Comparison of ENCODE assay signal across 8 cellular contexts in genomic region chr7:81845628-81846259, GRCh38.
DNase-seq lines count a peak whose midpoint lies in the region; ATAC-seq and TF ChIP-seq lines count a peak whose summit lies in the region.

No MANE protein-coding gene starts in this region.

- H3K27me3 Mint-ChIP-seq in nephron progenitor cell (ENCODE audit: low read depth, poor library complexity): no peaks in the 10 kb centered on the region

- H3K36me3 Mint-ChIP-seq in nephron progenitor cell (ENCODE audit: low read depth): peaks cover 9% of the 10 kb centered on the region

- H3K9me3 Mint-ChIP-seq in nephron progenitor cell: peaks cover 15% of the 10 kb centered on the region

- peaks cover 25% of the 10 kb centered on the region for H3K4me1 Mint-ChIP-seq in nephron progenitor cell

- ATAC-seq in HG03159 (IDR thresholded peaks at IDR 0.05; ENCODE audit: unreplicated experiment): peak; percentile 93

- no peak overlapping the region for H3K4me3 Mint-ChIP-seq in nephron progenitor cell

- peak; percentile 31 to 92 (median 86) for DNase-seq in NCI-H1417 (lab: John Stamatoyannopoulos, UW)
- DNase-seq in NCI-H1417 treated with DMSO at 0.1 percent for 48 hours (lab: John Stamatoyannopoulos, UW): no peak
- DNase-seq in SIG-M5 treated with dmso at 0.1 percent for 504 hours (lab: John Stamatoyannopoulos, UW; ENCODE audit: unreplicated experiment): peak; percentile 78
- DNase-seq in nephron progenitor cell: peak; percentile 7
- DNase-seq in GM10266 (ENCODE audit: extremely low spot score): no peak
- no peak for DNase-seq in ureter (ENCODE audit: low spot score)
- DNase-seq in cerebellar cortex (ENCODE audit: low spot score): no peak

- peak overlapping the region; percentile 89 for H3K27ac Mint-ChIP-seq in nephron progenitor cell

- TF ChIP-seq CTCF in nephron progenitor cell (IDR thresholded peaks at IDR 0.05): no peak
- no peak for TF ChIP-seq CTCF in GM10266 (IDR thresholded peaks at IDR 0.05; ENCODE audit: control insufficient read depth, insufficient read depth, low read depth, missing control alignments)

Comparison
In these comparisons a context has a peak if more than half of its experiments do, and no peak if none do; other contexts are left out.
1. DNase-seq: peak in NCI-H1417 (3 of 3), SIG-M5 treated with dmso at 0.1 percent for 504 hours (single experiment) and nephron progenitor cell (single experiment); none in NCI-H1417 treated with DMSO at 0.1 percent for 48 hours (single experiment), GM10266 (single experiment), ureter (single experiment) and cerebellar cortex (single experiment).